Comparison of ENCODE assay signal across 16 cellular contexts in the genomic region with DNA sequence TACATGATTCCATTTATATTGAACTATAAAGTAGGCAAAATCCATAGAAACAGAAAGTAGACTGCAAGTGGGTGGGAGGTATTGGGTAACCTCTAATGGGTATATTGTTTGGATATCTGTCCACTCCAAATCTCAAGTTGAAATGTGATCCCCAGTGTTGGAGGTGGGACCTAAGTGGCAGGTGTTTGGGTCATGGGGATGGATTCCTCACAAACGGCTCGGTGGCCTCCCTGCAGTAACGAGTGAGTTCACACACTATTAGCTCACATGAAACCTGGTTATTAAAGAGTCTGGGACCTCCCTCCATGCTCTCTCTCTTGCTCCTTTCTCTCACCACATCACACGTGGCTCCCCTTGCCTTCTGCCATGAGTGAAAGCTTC. TPM values are rescaled to one million over a fixed set of nuclear protein-coding genes. Genes with fewer than 3 reads are reported as not detected.
A peak's percentile ranks its signal among the peaks of the same experiment; 100 is the strongest.
DNase-seq lines count a peak whose midpoint lies in the region; ATAC-seq lines count a peak whose summit lies in the region.
"Had no signal": no experiment of that assay in that cellular context is flagged by ENCODE, and none has a peak within 500 bp of the region (broad histone marks: within the 10 kb centered on the region; RNA-seq: fewer than 3 reads in every experiment).

No MANE protein-coding gene starts in this region.

- no peak for DNase-seq in activated naive CD4-positive, alpha-beta T cell treated with Interleukin-2 at 50 U/mL for 16 hours
- DNase-seq in NCI-H2029 treated with DMSO at 0.1 percent for 48 hours (lab: John Stamatoyannopoulos, UW) (peak; percentile 84), LoVo (ENCODE audit: low spot score) (no peak), occipital lobe (lab: John Stamatoyannopoulos, UW) (no peak)
- no peak for DNase-seq in activated CD8-positive, alpha-beta T cell treated with anti-CD3 and anti-CD28 coated beads, Interleukin-2, amount 10 ng/mL, durations not matched to agents 7 days and 5 days
- no peak for DNase-seq in stimulated activated effector memory CD8-positive, alpha-beta T cell treated with anti-CD3 and anti-CD28 coated beads, Interleukin-12 subunit alpha, Interleukin-12 subunit beta, amount 100 ng/mL, for 72 hours (ENCODE audit: low spot score in 2 of 2)
- DNase-seq: activated CD8-positive, alpha-beta memory T cell treated with anti-CD3 and anti-CD28 coated beads, Interleukin-2, amount 50 U/mL, for 48 hours; amygdala; KBM-7; small intestine; testis had no signal

- CTCF ChIA-PET in activated CD8-positive, alpha-beta T cell treated with anti-CD3 and anti-CD28 coated beads, Interleukin-2, amount 10 ng/mL, durations not matched to agents 7 days and 5 days (lab: Charles Lee): interaction anchor here (1.5 kb wide), 1 partner anchor 10 kb away, joined by 4 read pairs; no protein-coding TSS in a partner anchor

- peak overlapping the region; percentile 11 for H3K27ac Mint-ChIP-seq in activated naive CD4-positive, alpha-beta T cell treated with anti-CD3 and anti-CD28 coated beads, Interleukin-2, amount 50 U/mL, for 24 hours
- peak overlapping the region; percentile 55 for H3K27ac Mint-ChIP-seq in activated CD8-positive, alpha-beta T cell treated with anti-CD3 and anti-CD28 coated beads, Interleukin-2, amount 10 ng/mL, durations not matched to agents 7 days and 5 days
- H3K27ac Mint-ChIP-seq in stimulated activated effector memory CD8-positive, alpha-beta T cell treated with anti-CD3 and anti-CD28 coated beads, Interleukin-12 subunit alpha, Interleukin-12 subunit beta, amount 100 ng/mL, for 72 hours: peak overlapping the region; percentile 70
- H3K27ac Mint-ChIP-seq: neural progenitor cell, WTC11 had no signal

- POLR2A ChIA-PET in activated CD8-positive, alpha-beta T cell treated with anti-CD3 and anti-CD28 coated beads, Interleukin-2, amount 10 ng/mL, durations not matched to agents 7 days and 5 days (lab: Charles Lee): no interaction called here

- ATAC-seq in activated CD8-positive, alpha-beta T cell treated with anti-CD3 and anti-CD28 coated beads, Interleukin-2, amount 10 ng/mL, durations not matched to agents 7 days and 5 days: no peak
- no peak for ATAC-seq in stimulated activated effector memory CD8-positive, alpha-beta T cell treated with anti-CD3 and anti-CD28 coated beads, Interleukin-12 subunit alpha, Interleukin-12 subunit beta, amount 100 ng/mL, for 72 hours
- no peak for ATAC-seq in HG02852 (IDR thresholded peaks at IDR 0.05; ENCODE audit: unreplicated experiment)
- ATAC-seq: Panc1, WTC11 had no signal

- no peaks in the 10 kb centered on the region for H3K27me3 Mint-ChIP-seq in activated naive CD4-positive, alpha-beta T cell treated with anti-CD3 and anti-CD28 coated beads, Interleukin-2, amount 50 U/mL, for 24 hours
- no peaks in the 10 kb centered on the region for H3K27me3 Mint-ChIP-seq in activated CD8-positive, alpha-beta T cell treated with anti-CD3 and anti-CD28 coated beads, Interleukin-2, amount 10 ng/mL, durations not matched to agents 7 days and 5 days (ENCODE audit: low read depth)

- no peak overlapping the region for H3K4me3 Mint-ChIP-seq in activated naive CD4-positive, alpha-beta T cell treated with anti-CD3 and anti-CD28 coated beads, Interleukin-2, amount 50 U/mL, for 24 hours
- H3K4me3 Mint-ChIP-seq in activated CD8-positive, alpha-beta T cell treated with anti-CD3 and anti-CD28 coated beads, Interleukin-2, amount 10 ng/mL, durations not matched to agents 7 days and 5 days: no peak overlapping the region
- H3K4me3 Mint-ChIP-seq in stimulated activated effector memory CD8-positive, alpha-beta T cell treated with anti-CD3 and anti-CD28 coated beads, Interleukin-12 subunit alpha, Interleukin-12 subunit beta, amount 100 ng/mL, for 72 hours: no peak overlapping the region
- H3K4me3 Mint-ChIP-seq: neural progenitor cell, WTC11 had no signal

- peaks cover 5% of the 10 kb centered on the region for H3K36me3 Mint-ChIP-seq in activated naive CD4-positive, alpha-beta T cell treated with anti-CD3 and anti-CD28 coated beads, Interleukin-2, amount 50 U/mL, for 24 hours
- peaks cover 69% of the 10 kb centered on the region for H3K36me3 Mint-ChIP-seq in activated CD8-positive, alpha-beta T cell treated with anti-CD3 and anti-CD28 coated beads, Interleukin-2, amount 10 ng/mL, durations not matched to agents 7 days and 5 days (ENCODE audit: low read depth)
- peaks cover 99% of the 10 kb centered on the region for H3K36me3 Mint-ChIP-seq in stimulated activated effector memory CD8-positive, alpha-beta T cell treated with anti-CD3 and anti-CD28 coated beads, Interleukin-12 subunit alpha, Interleukin-12 subunit beta, amount 100 ng/mL, for 72 hours

- no peaks in the 10 kb centered on the region for H3K4me1 Mint-ChIP-seq in activated naive CD4-positive, alpha-beta T cell treated with anti-CD3 and anti-CD28 coated beads, Interleukin-2, amount 50 U/mL, for 24 hours
- H3K4me1 Mint-ChIP-seq in activated CD8-positive, alpha-beta T cell treated with anti-CD3 and anti-CD28 coated beads, Interleukin-2, amount 10 ng/mL, durations not matched to agents 7 days and 5 days (ENCODE audit: low read depth): no peaks in the 10 kb centered on the region
- H3K4me1 Mint-ChIP-seq in stimulated activated effector memory CD8-positive, alpha-beta T cell treated with anti-CD3 and anti-CD28 coated beads, Interleukin-12 subunit alpha, Interleukin-12 subunit beta, amount 100 ng/mL, for 72 hours: peaks cover 4% of the 10 kb centered on the region
- H3K4me1 Mint-ChIP-seq: neural progenitor cell had no signal

- H3K9me3 Mint-ChIP-seq in activated naive CD4-positive, alpha-beta T cell treated with anti-CD3 and anti-CD28 coated beads, Interleukin-2, amount 50 U/mL, for 24 hours: no peaks in the 10 kb centered on the region
- H3K9me3 Mint-ChIP-seq in activated CD8-positive, alpha-beta T cell treated with anti-CD3 and anti-CD28 coated beads, Interleukin-2, amount 10 ng/mL, durations not matched to agents 7 days and 5 days (ENCODE audit: insufficient read depth): no peaks in the 10 kb centered on the region
- no peaks in the 10 kb centered on the region for H3K9me3 Mint-ChIP-seq in stimulated activated effector memory CD8-positive, alpha-beta T cell treated with anti-CD3 and anti-CD28 coated beads, Interleukin-12 subunit alpha, Interleukin-12 subunit beta, amount 100 ng/mL, for 72 hours
- H3K9me3 Mint-ChIP-seq: neural progenitor cell, WTC11 had no signal

RNA-seq across cellular contexts. Expression of gene MKRN2, which starts 31.8 kb away (rescaled TPM):
- 10 to 100 TPM; 21.0 to 22.5 TPM for total RNA-seq in activated CD8-positive, alpha-beta T cell treated with anti-CD3 and anti-CD28 coated beads, Interleukin-2, amount 10 ng/mL, durations not matched to agents 7 days and 5 days
- total RNA-seq in occipital lobe: 33.8 TPM

RNA-seq across cellular contexts. Expression of gene MKRN2OS, which starts 43.4 kb away (rescaled TPM):
- total RNA-seq in activated CD8-positive, alpha-beta T cell treated with anti-CD3 and anti-CD28 coated beads, Interleukin-2, amount 10 ng/mL, durations not matched to agents 7 days and 5 days: not detected
- total RNA-seq in occipital lobe: not detected
- total RNA-seq: testis, WTC11 had no signal

Comparison
In these comparisons a context has a peak if more than half of its experiments do, and no peak if none do; other contexts are left out.
1. H3K27ac Mint-ChIP-seq: peak in every context shown above with its lines; median percentile 70 in stimulated activated effector memory CD8-positive, alpha-beta T cell treated with anti-CD3 and anti-CD28 coated beads, Interleukin-12 subunit alpha, Interleukin-12 subunit beta, amount 100 ng/mL, for 72 hours; 55 in activated CD8-positive, alpha-beta T cell treated with anti-CD3 and anti-CD28 coated beads, Interleukin-2, amount 10 ng/mL, durations not matched to agents 7 days and 5 days; 11 in activated naive CD4-positive, alpha-beta T cell treated with anti-CD3 and anti-CD28 coated beads, Interleukin-2, amount 50 U/mL, for 24 hours.